ENCODE assay signal across 1 cellular context in genomic region chr14:23147676-23148075, GRCh38.
TF ChIP-seq lines count a peak whose summit lies in the region.

No MANE protein-coding gene starts in this region.

TF ChIP-seq in HEK293, 187 proteins besides CTCF, POLR2A, EP300 and RAD21 (continued from another document):
- no peak for TF ChIP-seq ZNF513 (tag by site-specific recombination; IDR thresholded peaks at IDR 0.05)
- peak; percentile 58 for TF ChIP-seq PRDM6 (tag by site-specific recombination; IDR thresholded peaks at IDR 0.05)
- TF ChIP-seq GLI2 (tag by site-specific recombination; IDR thresholded peaks at IDR 0.05; ENCODE audit: borderline replicate concordance, low read depth) = no peak
- no peak for TF ChIP-seq ZNF670 (tag by site-specific recombination; IDR thresholded peaks at IDR 0.05; ENCODE audit: low read depth)
- no peak for TF ChIP-seq ZNF76 (tag by site-specific recombination; IDR thresholded peaks at IDR 0.05; ENCODE audit: borderline replicate concordance, low read depth)
- no peak for TF ChIP-seq HOXC10 (CRISPR knock-in tag; IDR thresholded peaks at IDR 0.05)
- TF ChIP-seq ZNF510 (tag by site-specific recombination; IDR thresholded peaks at IDR 0.05; ENCODE audit: insufficient replicate concordance) = no peak
- no peak for TF ChIP-seq ZNF777 (tag by site-specific recombination; IDR thresholded peaks at IDR 0.05; ENCODE audit: borderline replicate concordance)
- peak; percentile 67; the same call in 1 of the 2 replicates for TF ChIP-seq ZBTB20 (tag by site-specific recombination; IDR thresholded peaks at IDR 0.05)
- TF ChIP-seq ZNF664 (tag by site-specific recombination; IDR thresholded peaks at IDR 0.05) = no peak
